16 cellular contexts compared by ENCODE assay signal in genomic region chr7:150402671-150403321, GRCh38. TPM values are rescaled to one million over a fixed set of nuclear protein-coding genes. Genes with fewer than 3 reads are reported as not detected.
DNase-seq lines count a peak whose midpoint lies in the region; ATAC-seq, FAIRE-seq and TF ChIP-seq lines count a peak whose summit lies in the region.
"Had no signal": no experiment of that assay in that cellular context is flagged by ENCODE, and none has a peak within 500 bp of the region (broad histone marks: within the 10 kb centered on the region; RNA-seq: fewer than 3 reads in every experiment).

No MANE protein-coding gene starts in this region.

- peaks cover 12% of the 10 kb centered on the region for H3K36me3 ChIP-seq in WERI-Rb-1
- H3K36me3 ChIP-seq in small intestine (ENCODE audit: control insufficient read depth in 2 of 2, insufficient read depth in 2 of 2, low read length in 2 of 2): no peaks in the 10 kb centered on the region
- no peaks in the 10 kb centered on the region for H3K36me3 ChIP-seq in aorta (ENCODE audit: control insufficient read depth in 1 of 2, insufficient read depth in 2 of 2, low read length in 1 of 2)
- H3K36me3 ChIP-seq: SJSA1 had no signal

- peak overlapping the region; percentile 43 for H3K27ac ChIP-seq in WERI-Rb-1
- no peak overlapping the region for H3K27ac ChIP-seq in small intestine (ENCODE audit: low read depth in 1 of 2, low read length in 1 of 2)
- no peak overlapping the region for H3K27ac ChIP-seq in aorta (ENCODE audit: low read depth in 1 of 2, low read length in 2 of 2)
- H3K27ac ChIP-seq: SJSA1 had no signal

- H3K27me3 Mint-ChIP-seq in activated T-cell treated with anti-CD3 and anti-CD28 coated beads, Interleukin-2, amount 50 U/mL, for 72 hours (ENCODE audit: low read depth): no peaks in the 10 kb centered on the region
- peaks cover 0 to 7% (median 5%) of the 10 kb centered on the region in 3 donors for H3K27me3 Mint-ChIP-seq in immature natural killer cell (ENCODE audit: low read depth in 3 of 3)

- WGBS in small intestine, 3 donors: 44 to 75% (median 62%) methylated on average over 13 of the region's 13 CpGs
- WGBS in aorta, 2 donors: 86 to 87% methylated on average over 13 of the region's 13 CpGs

- peak overlapping the region; percentile 17 for H3K27ac Mint-ChIP-seq in activated T-cell treated with anti-CD3 and anti-CD28 coated beads, Interleukin-2, amount 50 U/mL, for 72 hours
- H3K27ac Mint-ChIP-seq in immature natural killer cell: peak overlapping the region; percentile 22 to 90 (median 58)
- H3K27ac Mint-ChIP-seq: activated naive CD4-positive, alpha-beta T cell treated with anti-CD3 and anti-CD28 coated beads, Interleukin-2, amount 50 U/mL, for 72 hours had no signal

- FAIRE-seq in small intestine (lab: Jason Lieb, UNC): no peak

- H3K4me1 Mint-ChIP-seq in activated T-cell treated with anti-CD3 and anti-CD28 coated beads, Interleukin-2, amount 50 U/mL, for 72 hours (ENCODE audit: low read depth): peaks cover 52% of the 10 kb centered on the region
- peaks cover 37% of the 10 kb centered on the region in 2 donors for H3K4me1 Mint-ChIP-seq in immature natural killer cell

- H3K9me3 ChIP-seq in WERI-Rb-1 (ENCODE audit: severe bottlenecking) (no peaks in the 10 kb centered on the region), small intestine (ENCODE audit: control insufficient read depth, low read depth) (no peaks in the 10 kb centered on the region), aorta (ENCODE audit: control insufficient read depth, low read length) (no peaks in the 10 kb centered on the region)
- H3K9me3 ChIP-seq: SJSA1 had no signal

- H3K4me3 Mint-ChIP-seq in activated T-cell treated with anti-CD3 and anti-CD28 coated beads, Interleukin-2, amount 50 U/mL, for 72 hours: no peak overlapping the region
- peak overlapping the region in 4 of 5 donors; percentile 40 to 52 (median 44) for H3K4me3 Mint-ChIP-seq in immature natural killer cell

- no peak for TF ChIP-seq CTCF in WERI-Rb-1 (IDR thresholded peaks at IDR 0.05; ENCODE audit: low read depth, low read length)

- H3K4me1 ChIP-seq in small intestine (ENCODE audit: control insufficient read depth in 2 of 2, insufficient read depth in 1 of 2, low read depth in 1 of 2, low read length in 1 of 2) (peaks cover 4 to 11% of the 10 kb centered on the region in 2 donors), aorta (ENCODE audit: control insufficient read depth in 1 of 2, insufficient read depth in 2 of 2, low read length in 2 of 2) (no peaks in the 10 kb centered on the region)

- no peaks in the 10 kb centered on the region for H3K27me3 ChIP-seq in WERI-Rb-1 (ENCODE audit: insufficient read depth, low read depth, severe bottlenecking)
- no peaks in the 10 kb centered on the region for H3K27me3 ChIP-seq in small intestine (ENCODE audit: control insufficient read depth in 2 of 2, insufficient read depth in 2 of 2, low read length in 2 of 2)
- no peaks in the 10 kb centered on the region for H3K27me3 ChIP-seq in aorta (ENCODE audit: control insufficient read depth in 1 of 2, insufficient read depth in 2 of 2, low read length in 1 of 2)
- H3K27me3 ChIP-seq: SJSA1 had no signal

- no peak overlapping the region for H3K4me3 ChIP-seq in WERI-Rb-1 (ENCODE audit: low read depth, low read length)
- H3K4me3 ChIP-seq in small intestine (ENCODE audit: low read depth in 1 of 2, low read length in 2 of 2): no peak overlapping the region
- H3K4me3 ChIP-seq in aorta (ENCODE audit: low read length in 2 of 2): no peak overlapping the region
- H3K4me3 ChIP-seq: coronary artery, SJSA1 had no signal

- no peak for ATAC-seq in activated T-cell treated with anti-CD3 and anti-CD28 coated beads, Interleukin-2, amount 50 U/mL, for 72 hours (replicated peaks in 1 of 2)
- ATAC-seq in aorta (ENCODE audit: low FRiP score): no peak
- ATAC-seq: activated naive CD4-positive, alpha-beta T cell treated with anti-CD3 and anti-CD28 coated beads, Interleukin-2, amount 50 U/mL, for 72 hours had no signal

- DNase-seq in activated T-cell treated with anti-CD3 and anti-CD28 coated beads, Interleukin-2, amount 50 U/mL, for 72 hours: no peak
- no peak for DNase-seq in activated T-cell treated with anti-CD3 and anti-CD28 coated beads for 4 hours
- DNase-seq in WERI-Rb-1: peak; percentile 31
- no peak for DNase-seq in immature natural killer cell
- DNase-seq in small intestine: peak; percentile 85
- DNase-seq in aorta: no peak
- DNase-seq in activated CD4-positive, alpha-beta T cell treated with anti-CD3 and anti-CD28 coated beads for 4 hours: no peak
- DNase-seq in SKM-1 treated with dmso at 0.1 percent for 144 hours (lab: John Stamatoyannopoulos, UW; ENCODE audit: unreplicated experiment): no peak
- DNase-seq: activated CD4-positive, alpha-beta T cell treated with anti-CD3 and anti-CD28 coated beads, Interleukin-2, amount 50 U/mL, for 48 hours; EL; NCI-H187; stimulated activated CD8-positive, alpha-beta memory T cell treated with anti-CD3 and anti-CD28 coated beads, Interleukin-4, amount 100 ng/mL, for 48 hours had no signal

- no peaks in the 10 kb centered on the region for H3K9me3 Mint-ChIP-seq in activated T-cell treated with anti-CD3 and anti-CD28 coated beads, Interleukin-2, amount 50 U/mL, for 72 hours
- H3K9me3 Mint-ChIP-seq in immature natural killer cell: no peaks in the 10 kb centered on the region
- H3K9me3 Mint-ChIP-seq: activated naive CD4-positive, alpha-beta T cell treated with anti-CD3 and anti-CD28 coated beads, Interleukin-2, amount 50 U/mL, for 72 hours had no signal

- H3K36me3 Mint-ChIP-seq in activated T-cell treated with anti-CD3 and anti-CD28 coated beads, Interleukin-2, amount 50 U/mL, for 72 hours (ENCODE audit: insufficient read depth in 2 of 2): peaks cover 0 to 5% of the 10 kb centered on the region in 2 donors
- H3K36me3 Mint-ChIP-seq in immature natural killer cell: peaks cover 3 to 5% (median 4%) of the 10 kb centered on the region in 3 donors
- H3K36me3 Mint-ChIP-seq: activated naive CD4-positive, alpha-beta T cell treated with anti-CD3 and anti-CD28 coated beads, Interleukin-2, amount 50 U/mL, for 72 hours had no signal

- intact Hi-C loops in aorta (cut with DNase I): loop anchor here in 1 of 2 donors (10.0 kb wide), 1 partner anchor 528 kb away; the partner anchor contains the start of gene ATP6V0E2

RNA-seq across cellular contexts. Expression of gene ZNF775, which starts 23.7 kb away (rescaled TPM):
- 1 to 10 TPM; 6.5 to 8.2 TPM for total RNA-seq in activated T-cell treated with anti-CD3 and anti-CD28 coated beads, Interleukin-2, amount 50 U/mL, for 72 hours
- polyA plus RNA-seq in immature natural killer cell (1 to 10 TPM; 3.3 to 5.5 (median 5.5) TPM), small intestine (1 to 10 TPM; 1.1 to 3.6 (median 1.3) TPM), aorta (1 to 10 TPM; 1.9 to 3.5 TPM)
- 1 to 10 TPM; 3.1 to 6.4 TPM for total RNA-seq in aorta

RNA-seq across cellular contexts. Expression of gene REPIN1, which starts 34.2 kb away (rescaled TPM):
- 10 to 100 TPM; 53.6 to 73.7 TPM for total RNA-seq in activated T-cell treated with anti-CD3 and anti-CD28 coated beads, Interleukin-2, amount 50 U/mL, for 72 hours
- polyA plus RNA-seq in immature natural killer cell: 10 to 100 TPM; 40.6 to 86.0 (median 43.2) TPM
- polyA plus RNA-seq in small intestine: 100 to 1,000 TPM in 1 of 3 donors, 10 to 100 TPM in 2; 46.5 to 101 (median 55.5) TPM
- 10 to 100 TPM; 52.0 to 56.7 TPM for total RNA-seq in aorta
- 10 to 100 TPM; 19.7 to 44.9 TPM for polyA plus RNA-seq in aorta

RNA-seq across cellular contexts. Expression of gene GIMAP8, which starts 47.6 kb away (rescaled TPM):
- total RNA-seq in activated T-cell treated with anti-CD3 and anti-CD28 coated beads, Interleukin-2, amount 50 U/mL, for 72 hours: 10 to 100 TPM; 10.2 to 13.1 TPM
- 10 to 100 TPM in 1 of 3 donors, 1 to 10 TPM in 2; 2.6 to 25.1 (median 5.0) TPM for polyA plus RNA-seq in immature natural killer cell
- polyA plus RNA-seq in small intestine: 10 to 100 TPM in 1 of 3 donors, 1 to 10 TPM in 1, under 1 TPM in 1; 0.67 to 14.0 (median 3.0) TPM
- 10 to 100 TPM; 20.0 to 41.4 TPM for total RNA-seq in aorta
- polyA plus RNA-seq in aorta: 1 to 10 TPM; 1.6 to 6.6 TPM
- total RNA-seq: H7, SJSA1 had no signal

Comparison
In these comparisons a context has a peak if more than half of its experiments do, and no peak if none do; other contexts are left out.
1. DNase-seq: peak in WERI-Rb-1 (single experiment) and small intestine (single experiment); none in activated T-cell treated with anti-CD3 and anti-CD28 coated beads, Interleukin-2, amount 50 U/mL, for 72 hours (0 of 2), activated T-cell treated with anti-CD3 and anti-CD28 coated beads for 4 hours (single experiment), immature natural killer cell (0 of 3), aorta (0 of 2), activated CD4-positive, alpha-beta T cell treated with anti-CD3 and anti-CD28 coated beads for 4 hours (0 of 2) and SKM-1 treated with dmso at 0.1 percent for 144 hours (single experiment).
2. H3K4me3 Mint-ChIP-seq: peak in immature natural killer cell (4 of 5); none in activated T-cell treated with anti-CD3 and anti-CD28 coated beads, Interleukin-2, amount 50 U/mL, for 72 hours (0 of 2).